In the genomic region with DNA sequence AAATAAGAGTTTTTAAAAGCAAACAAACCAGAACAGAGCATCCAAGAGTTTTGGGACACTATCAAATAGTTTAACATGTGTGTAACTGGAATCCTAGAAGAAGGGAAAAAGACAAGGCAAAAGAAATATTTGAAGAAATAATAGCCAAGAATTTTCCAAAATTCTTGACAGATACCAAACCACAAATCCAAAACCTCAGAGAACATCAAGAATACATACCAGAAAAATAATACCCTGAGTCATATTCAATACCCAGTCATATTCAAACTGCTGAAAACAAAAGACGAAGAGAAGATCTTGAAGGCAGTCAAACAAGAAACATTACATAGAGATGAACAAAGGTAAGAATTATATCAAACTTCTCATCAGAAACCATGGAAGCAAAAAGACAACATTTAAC, we compare ENCODE assay signal across 14 cellular contexts.
"Had no signal": no experiment of that assay in that cellular context is flagged by ENCODE, and none has a peak within 500 bp of the region (broad histone marks: within the 10 kb centered on the region; RNA-seq: fewer than 3 reads in every experiment).

No MANE protein-coding gene starts in this region.

- H3K4me2 ChIP-seq: smooth muscle cell had no signal

- H3K4me3 ChIP-seq: prostate gland, smooth muscle cell had no signal

- H3K36me3 ChIP-seq: prostate gland had no signal

- H3K4me3 Mint-ChIP-seq: activated CD4-positive, alpha-beta memory T cell treated with anti-CD3 and anti-CD28 coated beads for 36 hours; activated CD4-positive, alpha-beta T cell treated with anti-CD3 and anti-CD28 coated beads for 36 hours; activated CD8-positive, alpha-beta memory T cell treated with anti-CD3 and anti-CD28 coated beads, Interleukin-2, amount 10 ng/mL, durations not matched to agents 7 days and 5 days; activated naive CD8-positive, alpha-beta T cell; activated T-cell treated with anti-CD3 and anti-CD28 coated beads, Interleukin-2, amount 50 U/mL, for 24 hours; nephron progenitor cell had no signal

- H3K27me3 Mint-ChIP-seq: activated CD4-positive, alpha-beta memory T cell treated with anti-CD3 and anti-CD28 coated beads for 36 hours; activated CD4-positive, alpha-beta T cell treated with anti-CD3 and anti-CD28 coated beads for 36 hours; activated CD8-positive, alpha-beta memory T cell treated with anti-CD3 and anti-CD28 coated beads, Interleukin-2, amount 10 ng/mL, durations not matched to agents 7 days and 5 days; activated naive CD8-positive, alpha-beta T cell; activated T-cell treated with anti-CD3 and anti-CD28 coated beads, Interleukin-2, amount 50 U/mL, for 24 hours had no signal

- H3K27ac ChIP-seq: prostate gland had no signal

- DNase-seq: activated CD4-positive, alpha-beta memory T cell treated with anti-CD3 and anti-CD28 coated beads for 36 hours; activated CD4-positive, alpha-beta T cell treated with anti-CD3 and anti-CD28 coated beads for 36 hours; activated CD8-positive, alpha-beta memory T cell treated with anti-CD3 and anti-CD28 coated beads, Interleukin-2, amount 10 ng/mL, durations not matched to agents 7 days and 5 days; activated effector memory CD4-positive, alpha-beta T cell treated with anti-CD3 and anti-CD28 coated beads, Interleukin-2, amount 50 U/mL, for 16 hours; activated T-cell treated with anti-CD3 and anti-CD28 coated beads, Interleukin-2, amount 50 U/mL, for 24 hours; amygdala; cerebellar nuclear complex; nephron progenitor cell; occipital lobe; right cardiac atrium; T-helper 2 cell had no signal

- H3K27ac Mint-ChIP-seq: activated CD4-positive, alpha-beta memory T cell treated with anti-CD3 and anti-CD28 coated beads for 36 hours; activated CD4-positive, alpha-beta T cell treated with anti-CD3 and anti-CD28 coated beads for 36 hours; activated CD8-positive, alpha-beta memory T cell treated with anti-CD3 and anti-CD28 coated beads, Interleukin-2, amount 10 ng/mL, durations not matched to agents 7 days and 5 days; activated naive CD8-positive, alpha-beta T cell; activated T-cell treated with anti-CD3 and anti-CD28 coated beads, Interleukin-2, amount 50 U/mL, for 24 hours; nephron progenitor cell had no signal

- H3K9me3 ChIP-seq: prostate gland had no signal

- H3K9me3 Mint-ChIP-seq: activated CD4-positive, alpha-beta memory T cell treated with anti-CD3 and anti-CD28 coated beads for 36 hours; activated T-cell treated with anti-CD3 and anti-CD28 coated beads, Interleukin-2, amount 50 U/mL, for 24 hours had no signal

- H3K4me1 ChIP-seq: prostate gland had no signal
